Comparison of ENCODE assay signal across 8 cellular contexts in the genomic region with DNA sequence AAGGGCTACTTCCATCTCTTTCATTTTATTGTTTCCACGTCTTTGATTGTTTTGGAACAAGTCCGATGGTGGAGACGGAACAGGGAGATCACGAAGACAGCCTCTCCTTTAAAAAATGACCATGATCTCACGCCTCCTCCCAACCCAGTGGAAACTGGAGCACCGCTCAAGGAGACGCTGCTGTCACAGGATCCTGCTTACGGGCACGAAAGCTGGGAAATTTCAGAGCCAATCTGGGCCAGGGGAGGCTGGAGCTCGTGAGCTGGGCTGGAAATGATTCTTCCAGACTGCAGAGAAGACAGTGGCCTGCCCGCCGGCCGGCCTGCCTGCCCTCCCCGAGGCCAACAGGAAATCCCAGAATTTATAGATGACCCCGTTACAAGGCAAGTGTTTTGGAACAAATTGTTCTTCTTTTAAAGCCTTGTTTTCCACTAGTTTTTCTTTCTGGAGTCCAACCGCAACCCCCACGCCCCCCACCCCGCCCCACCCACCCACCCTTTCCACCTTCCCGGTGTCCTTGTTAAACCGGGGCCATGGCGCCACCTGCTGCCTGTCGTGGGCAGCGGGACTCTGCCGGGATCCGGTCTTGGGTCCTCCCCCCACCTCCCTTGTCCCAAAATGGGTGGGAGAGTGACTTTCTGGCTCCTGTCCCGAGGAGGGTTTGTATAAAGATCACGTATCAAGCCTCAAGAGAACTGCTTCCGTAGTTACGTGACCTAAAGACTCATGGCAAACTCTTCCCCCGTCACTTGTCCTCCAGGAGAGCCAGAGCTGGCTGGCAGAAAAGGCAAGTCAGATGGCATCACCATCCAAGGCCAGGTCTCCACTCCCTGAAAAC. TPM values are rescaled to one million over a fixed set of nuclear protein-coding genes. Genes with fewer than 3 reads are reported as not detected.
DNase-seq lines count a peak whose midpoint lies in the region; ATAC-seq, FAIRE-seq and TF ChIP-seq lines count a peak whose summit lies in the region.

No MANE protein-coding gene starts in this region.

- H3K36me3 ChIP-seq in pancreas: no peaks in the 10 kb centered on the region
- no peaks in the 10 kb centered on the region for H3K36me3 ChIP-seq in thoracic aorta

- H3K27me3 Mint-ChIP-seq in glutamatergic neuron (ENCODE audit: unreplicated experiment): peaks cover 6% of the 10 kb centered on the region

- TF ChIP-seq CTCF in GM12864 (IDR thresholded peaks at IDR 0.05; ENCODE audit: low read depth, low read length, missing control alignments): peak; percentile 59
- TF ChIP-seq CTCF in glutamatergic neuron (IDR thresholded peaks at IDR 0.05; ENCODE audit: partially characterized antibody, unreplicated experiment): peak; percentile 66
- TF ChIP-seq CTCF in pancreas (IDR thresholded peaks at IDR 0.05): peak in 3 of 4 donors; percentile 26 to 58 (median 54)
- TF ChIP-seq CTCF in thoracic aorta (IDR thresholded peaks at IDR 0.05): peak; percentile 67

- H3K4me1 ChIP-seq in pancreas (peaks cover 8 to 9% (median 8%) of the 10 kb centered on the region in 3 donors), thoracic aorta (ENCODE audit: control insufficient read depth in 1 of 2, low read depth in 2 of 2) (peaks cover 4 to 33% of the 10 kb centered on the region in 2 donors)

- peak; percentile 68 for DNase-seq in 8988T
- DNase-seq in GM12864 (ENCODE audit: low read depth): no peak
- peak; percentile 35 to 58 for DNase-seq in SHP77 (lab: John Stamatoyannopoulos, UW)
- peak in 1 of 2 donors; percentile 70 for DNase-seq in activated naive CD4-positive, alpha-beta T cell treated with anti-CD3 and anti-CD28 coated beads, Interleukin-2, amount 50 U/mL, for 72 hours (ENCODE audit: low spot score in 2 of 2)
- peak; percentile 78 for DNase-seq in glutamatergic neuron
- DNase-seq in pancreas: peak; percentile 65 to 93 (median 84)
- peak; percentile 56 for DNase-seq in thoracic aorta (ENCODE audit: low spot score)

- H3K27me3 ChIP-seq in pancreas (no peaks in the 10 kb centered on the region), thoracic aorta (replicated peaks; ENCODE audit: insufficient read depth) (no peaks in the 10 kb centered on the region)

- peaks cover 8% of the 10 kb centered on the region for H3K4me1 Mint-ChIP-seq in glutamatergic neuron (ENCODE audit: low read depth, unreplicated experiment)

- no peak for FAIRE-seq in pancreas (lab: Jason Lieb, UNC)

- H3K9me3 Mint-ChIP-seq in activated naive CD4-positive, alpha-beta T cell treated with anti-CD3 and anti-CD28 coated beads, Interleukin-2, amount 50 U/mL, for 72 hours: peaks cover 0 to under 1% of the 10 kb centered on the region in 2 donors
- peaks cover 7% of the 10 kb centered on the region for H3K9me3 Mint-ChIP-seq in glutamatergic neuron (ENCODE audit: unreplicated experiment)

- intact Hi-C loops in pancreas (cut with DNase I): loop anchor here in 1 of 3 donors (10.0 kb wide), 1 partner anchor 595 kb away; no protein-coding TSS in a partner anchor

- H3K9me3 ChIP-seq in pancreas (no peaks in the 10 kb centered on the region), thoracic aorta (no peaks in the 10 kb centered on the region)

- peak; percentile 62 to 70 for ATAC-seq in activated naive CD4-positive, alpha-beta T cell treated with anti-CD3 and anti-CD28 coated beads, Interleukin-2, amount 50 U/mL, for 72 hours
- ATAC-seq in pancreas (peak; percentile 90 to 95 (median 94)), thoracic aorta (ENCODE audit: insufficient number of reproducible peaks, low FRiP score, low read depth) (peak; percentile 61), GM19455 (IDR thresholded peaks at IDR 0.05; ENCODE audit: unreplicated experiment) (no peak)

- WGBS in pancreas, 2 donors: 5 to 6% methylated on average over 30 of the region's 30 CpGs

- H3K4me3 Mint-ChIP-seq in glutamatergic neuron (ENCODE audit: unreplicated experiment): no peak overlapping the region

- H3K4me3 ChIP-seq in GM12864 (ENCODE audit: low read depth, low read length) (no peak overlapping the region), pancreas (peak overlapping the region in 2 of 4 donors; percentile 31 to 35), thoracic aorta (peak overlapping the region; percentile 67)

- no peak overlapping the region for H3K27ac Mint-ChIP-seq in activated naive CD4-positive, alpha-beta T cell treated with anti-CD3 and anti-CD28 coated beads, Interleukin-2, amount 50 U/mL, for 72 hours
- no peak overlapping the region for H3K27ac Mint-ChIP-seq in glutamatergic neuron (ENCODE audit: unreplicated experiment)

- no peaks in the 10 kb centered on the region for H3K36me3 Mint-ChIP-seq in activated naive CD4-positive, alpha-beta T cell treated with anti-CD3 and anti-CD28 coated beads, Interleukin-2, amount 50 U/mL, for 72 hours
- H3K36me3 Mint-ChIP-seq in glutamatergic neuron (ENCODE audit: unreplicated experiment): no peaks in the 10 kb centered on the region

- H3K27ac ChIP-seq in pancreas (peak overlapping the region; percentile 14 to 74 (median 48)), thoracic aorta (peak overlapping the region; percentile 59 to 84)

RNA-seq across cellular contexts. Expression of a gene that starts 40.3 kb away (rescaled TPM):
- under 1 TPM in 1 of 2 donors, not detected in 1; 0.66 TPM for total RNA-seq in activated naive CD4-positive, alpha-beta T cell treated with anti-CD3 and anti-CD28 coated beads, Interleukin-2, amount 50 U/mL, for 72 hours
- total RNA-seq in glutamatergic neuron (ENCODE audit: unreplicated experiment) (4.4 TPM), pancreas (under 1 TPM in 4 of 6 donors, not detected in 2; 0.49 to 0.92 (median 0.65) TPM), thoracic aorta (1 to 10 TPM in 1 of 2 donors, not detected in 1; 1.5 TPM)
- 1 to 10 TPM in 1 of 2 donors, under 1 TPM in 1; 0.68 to 1.8 TPM for polyA plus RNA-seq in pancreas
